In the genomic region with DNA sequence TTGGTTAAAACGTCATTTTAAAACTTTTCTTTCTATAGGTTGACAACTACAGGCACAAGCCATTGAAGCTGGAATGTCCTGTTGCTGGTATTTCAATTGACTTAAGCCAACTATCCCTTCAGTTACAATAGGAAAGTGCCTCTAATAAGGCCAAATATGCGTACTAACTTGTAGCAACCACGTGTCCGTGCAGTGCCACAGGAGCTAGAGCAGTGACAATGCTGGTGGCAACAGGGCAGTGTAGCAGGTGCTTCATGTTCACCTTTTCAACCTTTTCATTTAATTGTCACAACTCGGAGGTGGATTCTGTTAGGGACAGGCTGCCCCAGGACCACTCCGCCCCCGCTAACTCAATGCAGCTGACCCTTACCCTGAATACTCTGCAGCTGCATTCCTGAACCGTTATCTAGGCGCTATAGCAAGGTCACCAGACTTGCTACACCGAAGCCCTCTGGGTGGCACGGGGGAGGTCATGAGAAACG, we compare ENCODE assay signal across 8 cellular contexts. TPM values are rescaled to one million over a fixed set of nuclear protein-coding genes. Genes with fewer than 3 reads are reported as not detected.
DNase-seq lines count a peak whose midpoint lies in the region; ATAC-seq and TF ChIP-seq lines count a peak whose summit lies in the region.

No MANE protein-coding gene starts in this region.

- H3K27me3 Mint-ChIP-seq in activated T-helper 2 cell treated with anti-CD3 and anti-CD28 coated beads, Interferon-gamma antibody, Interleukin-2, Interleukin-4, amounts not matched to agents 10 μg/mL and 5 μg/mL and 100 μg/mL, durations not matched to agents 14 hours and 24 hours and 36 hours (ENCODE audit: low read depth) = no peaks in the 10 kb centered on the region
- peaks cover 7% of the 10 kb centered on the region for H3K27me3 Mint-ChIP-seq in type B pancreatic cell

- no peaks in the 10 kb centered on the region for H3K9me3 ChIP-seq in iPS-20b (ENCODE audit: insufficient read depth, low read depth, low read length)

- H3K27ac Mint-ChIP-seq in activated T-helper 2 cell treated with anti-CD3 and anti-CD28 coated beads, Interferon-gamma antibody, Interleukin-2, Interleukin-4, amounts not matched to agents 10 μg/mL and 5 μg/mL and 100 μg/mL, durations not matched to agents 14 hours and 24 hours and 36 hours = peak overlapping the region; percentile 94
- peak overlapping the region; percentile 96 for H3K27ac Mint-ChIP-seq in type B pancreatic cell

- H3K36me3 ChIP-seq in iPS-20b (ENCODE audit: insufficient read depth, low read depth, low read length) = peaks cover 48% of the 10 kb centered on the region

- peak overlapping the region; percentile 99 for H3K9ac ChIP-seq in iPS-20b (ENCODE audit: low read depth, low read length)

- H3K4me1 Mint-ChIP-seq in activated T-helper 2 cell treated with anti-CD3 and anti-CD28 coated beads, Interferon-gamma antibody, Interleukin-2, Interleukin-4, amounts not matched to agents 10 μg/mL and 5 μg/mL and 100 μg/mL, durations not matched to agents 14 hours and 24 hours and 36 hours (ENCODE audit: low read depth) = peaks cover 44% of the 10 kb centered on the region
- H3K4me1 Mint-ChIP-seq in type B pancreatic cell (ENCODE audit: unreplicated experiment) = peaks cover 28% of the 10 kb centered on the region

- peak; percentile 71 for DNase-seq in activated CD8-positive, alpha-beta memory T cell treated with anti-CD3 and anti-CD28 coated beads for 24 hours
- DNase-seq in activated CD8-positive, alpha-beta memory T cell treated with anti-CD3 and anti-CD28 coated beads, Interleukin-2, amount 50 U/mL, for 4 hours = no peak
- no peak for DNase-seq in activated T-helper 2 cell treated with anti-CD3 and anti-CD28 coated beads, Interferon-gamma antibody, Interleukin-2, Interleukin-4, amounts not matched to agents 10 μg/mL and 5 μg/mL and 100 μg/mL, durations not matched to agents 14 hours and 24 hours and 36 hours (ENCODE audit: low spot score)
- DNase-seq in type B pancreatic cell (ENCODE audit: extremely low spot score, unreplicated experiment) (no peak), MV-4-11 (lab: John Stamatoyannopoulos, UW) (no peak), iPS-NIHi11 (ENCODE audit: low spot score) (no peak)

- no peaks in the 10 kb centered on the region for H3K9me3 Mint-ChIP-seq in activated T-helper 2 cell treated with anti-CD3 and anti-CD28 coated beads, Interferon-gamma antibody, Interleukin-2, Interleukin-4, amounts not matched to agents 10 μg/mL and 5 μg/mL and 100 μg/mL, durations not matched to agents 14 hours and 24 hours and 36 hours
- no peaks in the 10 kb centered on the region for H3K9me3 Mint-ChIP-seq in type B pancreatic cell

- no peak for TF ChIP-seq CTCF in type B pancreatic cell (conservative IDR thresholded peaks at IDR 0.05)

- peak overlapping the region; percentile 94 for H3K27ac ChIP-seq in iPS-20b (ENCODE audit: low read length)

- intact Hi-C loops in activated T-helper 2 cell treated with anti-CD3 and anti-CD28 coated beads, Interferon-gamma antibody, Interleukin-2, Interleukin-4, amounts not matched to agents 10 μg/mL and 5 μg/mL and 100 μg/mL, durations not matched to agents 14 hours and 24 hours and 36 hours (cut with micrococcal nuclease) = loop anchor here (2.0 to 10.0 kb wide), 5 partner anchors 53 to 871 kb away; a partner anchor contains a TSS

- no peaks in the 10 kb centered on the region for H3K27me3 ChIP-seq in iPS-20b (ENCODE audit: insufficient read depth, low read length)

- ATAC-seq in HG02610 (IDR thresholded peaks at IDR 0.05; ENCODE audit: unreplicated experiment) = no peak

- peak overlapping the region; percentile 95 for H3K4me3 ChIP-seq in iPS-20b (ENCODE audit: low read length)

- peaks cover 20% of the 10 kb centered on the region; the same call in 1 of the 2 replicates for H3K4me1 ChIP-seq in iPS-20b (ENCODE audit: insufficient read depth, low read length)

- H3K36me3 Mint-ChIP-seq in activated T-helper 2 cell treated with anti-CD3 and anti-CD28 coated beads, Interferon-gamma antibody, Interleukin-2, Interleukin-4, amounts not matched to agents 10 μg/mL and 5 μg/mL and 100 μg/mL, durations not matched to agents 14 hours and 24 hours and 36 hours (ENCODE audit: low read depth) = peaks cover 54% of the 10 kb centered on the region
- H3K36me3 Mint-ChIP-seq in type B pancreatic cell = peaks cover 35% of the 10 kb centered on the region

- peak overlapping the region; percentile 93 for H3K4me3 Mint-ChIP-seq in activated T-helper 2 cell treated with anti-CD3 and anti-CD28 coated beads, Interferon-gamma antibody, Interleukin-2, Interleukin-4, amounts not matched to agents 10 μg/mL and 5 μg/mL and 100 μg/mL, durations not matched to agents 14 hours and 24 hours and 36 hours (ENCODE audit: low read depth)
- H3K4me3 Mint-ChIP-seq in type B pancreatic cell = peak overlapping the region; percentile 96

RNA-seq across cellular contexts. Expression of a gene that starts 37.7 kb away (rescaled TPM):
- not detected in 2 replicates for total RNA-seq in activated T-helper 2 cell treated with anti-CD3 and anti-CD28 coated beads, Interferon-gamma antibody, Interleukin-2, Interleukin-4, amounts not matched to agents 10 μg/mL and 5 μg/mL and 100 μg/mL, durations not matched to agents 14 hours and 24 hours and 36 hours
- 1.9 and 3.9 TPM in 2 replicates for total RNA-seq in type B pancreatic cell (ENCODE audit: low replicate concordance)

RNA-seq across cellular contexts. Expression of a gene that starts 54.4 kb away (rescaled TPM):
- 7.7 and 8.9 TPM in 2 replicates for total RNA-seq in activated T-helper 2 cell treated with anti-CD3 and anti-CD28 coated beads, Interferon-gamma antibody, Interleukin-2, Interleukin-4, amounts not matched to agents 10 μg/mL and 5 μg/mL and 100 μg/mL, durations not matched to agents 14 hours and 24 hours and 36 hours
- 28.6 and 53.5 TPM in 2 replicates for total RNA-seq in type B pancreatic cell (ENCODE audit: low replicate concordance)
